1 cellular context compared by ENCODE assay signal in the genomic region with DNA sequence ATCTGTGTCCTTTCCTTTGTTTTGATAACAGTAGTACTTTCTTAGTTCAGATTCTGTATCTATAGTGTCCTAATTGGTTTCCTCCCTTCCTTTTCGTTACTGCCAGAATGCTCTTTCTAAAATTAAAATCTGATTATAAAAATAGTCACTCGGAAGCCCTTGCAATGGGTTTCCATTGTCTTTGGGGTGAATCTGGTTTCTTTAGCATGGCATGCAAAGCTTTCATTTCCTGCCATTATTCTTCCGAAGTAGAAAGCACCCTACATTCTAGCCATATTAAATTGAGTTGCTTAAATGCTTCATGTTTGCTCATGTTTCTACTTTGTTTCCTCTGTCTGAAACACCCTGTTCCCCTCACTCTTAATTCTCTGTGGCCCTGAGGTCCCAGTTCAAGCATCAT.
TF ChIP-seq lines count a peak whose summit lies in the region.

No MANE protein-coding gene starts in this region.

TF ChIP-seq in H1, 55 proteins besides CTCF, POLR2A, EP300 and RAD21 (continued from another document):
- TF ChIP-seq GTF2F1 (IDR thresholded peaks at IDR 0.05; ENCODE audit: borderline replicate concordance, low read depth, low read length): no peak
- no peak for TF ChIP-seq GABPA (IDR thresholded peaks at IDR 0.05; ENCODE audit: borderline replicate concordance, insufficient read depth, low read length)
- TF ChIP-seq, protein P1, sequence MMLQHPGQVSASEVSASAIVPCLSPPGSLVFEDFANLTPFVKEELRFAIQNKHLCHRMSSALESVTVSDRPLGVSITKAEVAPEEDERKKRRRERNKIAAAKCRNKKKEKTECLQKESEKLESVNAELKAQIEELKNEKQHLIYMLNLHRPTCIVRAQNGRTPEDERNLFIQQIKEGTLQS (IDR thresholded peaks at IDR 0.05; ENCODE audit: insufficient read depth, low read depth, low read length): no peak
- TF ChIP-seq, protein P2, sequence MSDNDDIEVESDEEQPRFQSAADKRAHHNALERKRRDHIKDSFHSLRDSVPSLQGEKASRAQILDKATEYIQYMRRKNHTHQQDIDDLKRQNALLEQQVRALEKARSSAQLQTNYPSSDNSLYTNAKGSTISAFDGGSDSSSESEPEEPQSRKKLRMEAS (IDR thresholded peaks at IDR 0.05): no peak
- no peak for TF ChIP-seq CREB1 (IDR thresholded peaks at IDR 0.05)
